In the genomic region with DNA sequence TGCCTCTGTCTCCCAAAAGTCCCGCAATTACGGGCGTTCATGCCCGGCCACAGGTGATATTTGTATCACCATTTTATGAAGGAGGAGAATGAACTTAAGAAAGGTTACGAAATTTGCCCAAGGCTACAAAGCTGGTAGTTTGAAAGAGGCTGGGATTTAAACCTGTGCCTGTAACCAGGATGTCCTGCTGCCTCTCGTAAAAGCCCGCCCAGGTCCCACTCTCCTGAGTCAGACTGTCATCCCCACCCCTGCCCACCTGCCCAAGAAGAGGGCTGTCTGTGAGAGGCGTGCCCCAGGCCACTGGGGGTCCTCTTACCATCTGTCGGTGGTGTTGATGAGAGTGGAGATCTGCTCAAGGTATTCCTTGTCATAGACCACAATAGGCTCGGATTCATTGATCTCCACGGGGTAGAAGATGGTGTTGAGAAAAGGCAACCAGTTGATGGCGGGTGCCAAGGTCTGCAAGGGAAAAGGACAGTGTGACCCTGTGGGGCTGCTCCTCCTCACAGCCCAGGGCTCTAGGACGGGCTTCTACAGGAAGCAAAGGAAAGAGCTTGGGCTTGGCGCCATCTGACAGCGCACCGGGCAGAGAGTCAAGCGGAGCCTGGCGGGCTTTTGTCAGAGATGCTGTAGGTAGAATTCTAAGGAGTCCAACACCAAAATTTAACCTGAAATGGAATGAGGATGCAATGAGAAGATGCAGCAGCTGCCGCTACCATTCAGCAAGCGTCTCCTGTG, we compare ENCODE assay signal across 15 cellular contexts.
"Had no signal": no experiment of that assay in that cellular context is flagged by ENCODE, and none has a peak within 500 bp of the region (broad histone marks: within the 10 kb centered on the region; RNA-seq: fewer than 3 reads in every experiment).

No MANE protein-coding gene starts in this region.

- H3K4me1 Mint-ChIP-seq: activated B cell treated with CpG ODN at 0.5 μM for 24 hours; activated CD4-positive, alpha-beta T cell treated with anti-CD3 and anti-CD28 coated beads, Interleukin-2, amount 10 ng/mL, durations not matched to agents 7 days and 5 days; neural crest cell had no signal

- H3K36me3 ChIP-seq: ovary, uterus had no signal

- H3K4me3 ChIP-seq: dorsolateral prefrontal cortex, lower lobe of right lung, ovary, thyroid gland, uterus had no signal

- H3K27ac ChIP-seq: lower lobe of right lung, ovary, thyroid gland, uterus had no signal

- H3K27me3 ChIP-seq: dorsolateral prefrontal cortex, ovary, thyroid gland, uterus had no signal

- H3K9me3 Mint-ChIP-seq: activated CD4-positive, alpha-beta T cell treated with anti-CD3 and anti-CD28 coated beads, Interleukin-2, amount 10 ng/mL, durations not matched to agents 7 days and 5 days; neural crest cell; stimulated activated naive B cell treated with anti-CD40 and anti-IgM and Interleukin-4, amounts not matched to agents 10 μg/mL and 1 μg/mL and 100 μg/mL, for 72 hours; T-helper 2 cell treated with Interferon-gamma antibody and Interleukin-4, amounts not matched to agents 5 μg/mL and 100 μg/mL, for 36 hours had no signal

- ATAC-seq: lower lobe of right lung; stimulated activated naive B cell treated with anti-CD40 and anti-IgM and Interleukin-4, amounts not matched to agents 10 μg/mL and 1 μg/mL and 100 μg/mL, for 72 hours had no signal

- FAIRE-seq: islet of Langerhans had no signal

- H3K27me3 Mint-ChIP-seq: activated B cell treated with CpG ODN at 0.5 μM for 24 hours; activated CD4-positive, alpha-beta T cell treated with anti-CD3 and anti-CD28 coated beads, Interleukin-2, amount 10 ng/mL, durations not matched to agents 7 days and 5 days; stimulated activated naive B cell treated with anti-CD40 and anti-IgM and Interleukin-4, amounts not matched to agents 10 μg/mL and 1 μg/mL and 100 μg/mL, for 72 hours had no signal

- DNase-seq: activated B cell treated with CpG ODN at 0.5 μM for 24 hours; activated CD4-positive, alpha-beta T cell treated with anti-CD3 and anti-CD28 coated beads, Interleukin-2, amount 10 ng/mL, durations not matched to agents 7 days and 5 days; activated effector memory CD4-positive, alpha-beta T cell treated with Interleukin-2 at 50 U/mL for 16 hours; anterior cingulate cortex; left colon; lower lobe of right lung; ovary; stimulated activated CD4-positive, alpha-beta T cell treated with anti-CD3 and anti-CD28 coated beads, Interleukin-2, amount 100 ng/mL, for 48 hours; stimulated activated naive B cell treated with anti-CD40 and anti-IgM and Interleukin-4, amounts not matched to agents 10 μg/mL and 1 μg/mL and 100 μg/mL, for 72 hours; thyroid gland; uterus had no signal

- H3K9me3 ChIP-seq: lower lobe of right lung, ovary, thyroid gland, uterus had no signal

- H3K4me1 ChIP-seq: uterus had no signal

- H3K27ac Mint-ChIP-seq: activated B cell treated with CpG ODN at 0.5 μM for 24 hours; activated CD4-positive, alpha-beta T cell treated with anti-CD3 and anti-CD28 coated beads, Interleukin-2, amount 10 ng/mL, durations not matched to agents 7 days and 5 days; stimulated activated naive B cell treated with anti-CD40 and anti-IgM and Interleukin-4, amounts not matched to agents 10 μg/mL and 1 μg/mL and 100 μg/mL, for 72 hours; T-helper 2 cell treated with Interferon-gamma antibody and Interleukin-4, amounts not matched to agents 5 μg/mL and 100 μg/mL, for 36 hours had no signal

- H3K4me3 Mint-ChIP-seq: activated B cell treated with CpG ODN at 0.5 μM for 24 hours; activated CD4-positive, alpha-beta T cell treated with anti-CD3 and anti-CD28 coated beads, Interleukin-2, amount 10 ng/mL, durations not matched to agents 7 days and 5 days; neural crest cell; stimulated activated naive B cell treated with anti-CD40 and anti-IgM and Interleukin-4, amounts not matched to agents 10 μg/mL and 1 μg/mL and 100 μg/mL, for 72 hours; T-helper 2 cell treated with Interferon-gamma antibody and Interleukin-4, amounts not matched to agents 5 μg/mL and 100 μg/mL, for 36 hours had no signal
